ENCODE assay signal across 8 cellular contexts in genomic region chr6:43771210-43771857, GRCh38. TPM values are rescaled to one million over a fixed set of nuclear protein-coding genes. Genes with fewer than 3 reads are reported as not detected.
DNase-seq lines count a peak whose midpoint lies in the region; ATAC-seq and TF ChIP-seq lines count a peak whose summit lies in the region.

No MANE protein-coding gene starts in this region.

- peak overlapping the region; percentile 50; the same call in 1 of the 2 replicates for H3K23ac ChIP-seq in IMR-90 (ENCODE audit: low read depth, low read length)

- in situ Hi-C loops in IMR-90 (cut with MboI; ENCODE audit: low sequenced_read_pairs), result loop anchor here (5.0 kb wide), 1 partner anchor 301 kb away; no protein-coding TSS in a partner anchor
- in situ Hi-C loops in brain microvascular endothelial cell (cut with HindIII; ENCODE audit: low pct_ligation_motif_present, low sequenced_read_pairs), result no loop called here

- H3K36me3 ChIP-seq in IMR-90 (ENCODE audit: control insufficient read depth, insufficient read depth, low read length), result peaks cover 32% of the 10 kb centered on the region
- peaks cover 3% of the 10 kb centered on the region for H3K36me3 ChIP-seq in brain microvascular endothelial cell (replicated peaks)
- no peaks in the 10 kb centered on the region for H3K36me3 ChIP-seq in smooth muscle cell (ENCODE audit: low read depth)

- TF ChIP-seq POLR2A in IMR-90 (IDR thresholded peaks at IDR 0.05; ENCODE audit: low read depth, low read length), result peak; percentile 45; the same call in 1 of the 2 replicates

- H3K27ac ChIP-seq in IMR-90 (ENCODE audit: insufficient read depth, low read length), result peak overlapping the region; percentile 92
- peak overlapping the region; percentile 81 for H3K27ac ChIP-seq in brain microvascular endothelial cell
- peak overlapping the region; percentile 85 for H3K27ac ChIP-seq in smooth muscle cell (ENCODE audit: low read depth)

- 0% methylated on average over 31 of the region's 66 CpGs; no CpG with 5 or more reads in 1 of the 2 experiments for WGBS in IMR-90 (ENCODE audit: extremely low coverage in 2 of 2, insufficient read length in 1 of 2), 2 experiments
- WGBS in smooth muscle cell (ENCODE audit: low lambda C conversion rate), result under 1% methylated on average over 30 of the region's 66 CpGs

- H3K79me2 ChIP-seq in smooth muscle cell (ENCODE audit: low read depth), result peaks cover 63% of the 10 kb centered on the region

- H3K79me1 ChIP-seq in IMR-90 (ENCODE audit: low read depth in 1 of 2, low read length in 2 of 2), result peaks cover 5 to 52% of the 10 kb centered on the region in 2 experiments

- H3K18ac ChIP-seq in IMR-90 (ENCODE audit: low read depth, low read length), result peak overlapping the region; percentile 60; the same call in 1 of the 2 replicates

- dilution Hi-C loops in IMR-90 (cut with HindIII; ENCODE audit: low sequenced_read_pairs, unreplicated experiment), result no loop called here

- DNase-seq in IMR-90 (peak; percentile 45), UCSD-AML1 (lab: John Stamatoyannopoulos, UW; ENCODE audit: unreplicated experiment) (peak; percentile 61), brain microvascular endothelial cell (peak; percentile 43), iPS-NIHi7 (ENCODE audit: extremely low spot score) (peak; percentile 43), smooth muscle cell (lab: John Stamatoyannopoulos, UW; ENCODE audit: unreplicated experiment) (no peak)

- peak overlapping the region; percentile 76 for H4K91ac ChIP-seq in IMR-90 (ENCODE audit: insufficient read depth, low read depth, low read length)

- CTCF ChIA-PET in IMR-90 (lab: Yijun Ruan, JAX), result interaction anchor here (1.6 to 2.8 kb wide), 2 partner anchors 240 to 308 kb away, joined by 4 to 15 read pairs; no protein-coding TSS in a partner anchor

- BruUV-seq in IMR-90 (replicated peaks; lab: Mats Ljungman, UMichigan), result no TSS peak

- peak overlapping the region; percentile 76 for H3K4ac ChIP-seq in IMR-90 (ENCODE audit: low read depth, low read length)

- H3K4me3 ChIP-seq in GM08714 (ENCODE audit: low read length) (peak overlapping the region; percentile 79), IMR-90 (ENCODE audit: insufficient read depth, low read depth, low read length) (peak overlapping the region; percentile 94), brain microvascular endothelial cell (ENCODE audit: low read depth, low read length) (peak overlapping the region; percentile 97), smooth muscle cell (peak overlapping the region; percentile 89)

- POLR2A ChIA-PET in IMR-90 (lab: Charles Lee; ENCODE audit: unreplicated experiment), result no interaction called here

- TF ChIP-seq RAD21 in IMR-90 (IDR thresholded peaks at IDR 0.05; ENCODE audit: low read length), result no peak

- TF ChIP-seq CTCF in IMR-90 (conservative IDR thresholded peaks at IDR 0.05; ENCODE audit: low read depth, low read length) (no peak), brain microvascular endothelial cell (IDR thresholded peaks at IDR 0.05; ENCODE audit: low read depth, low read length, missing control alignments) (no peak), smooth muscle cell (IDR thresholded peaks at IDR 0.05; ENCODE audit: borderline replicate concordance, insufficient read depth, poor library complexity, severe bottlenecking) (no peak)

- H3K9me3 ChIP-seq in IMR-90 (ENCODE audit: control insufficient read depth, insufficient read depth, low read length) (no peaks in the 10 kb centered on the region), smooth muscle cell (replicated peaks; ENCODE audit: low read depth) (no peaks in the 10 kb centered on the region)

- no peak overlapping the region for H2BK20ac ChIP-seq in IMR-90 (ENCODE audit: low read depth, low read length)

- peak overlapping the region; percentile 64 to 87; a peak in 3 of 4 replicates for H4K8ac ChIP-seq in IMR-90 (ENCODE audit: low read depth in 2 of 2, low read length in 2 of 2)

- H2BK15ac ChIP-seq in IMR-90 (ENCODE audit: low read depth, low read length), result no peak overlapping the region; the same call in 2 of the 3 replicates

- H3K9me1 ChIP-seq in IMR-90 (ENCODE audit: insufficient read depth, low read length), result peaks cover 14% of the 10 kb centered on the region

- H3K4me1 ChIP-seq in IMR-90 (ENCODE audit: control insufficient read depth, insufficient read depth, low read length) (peaks cover 35% of the 10 kb centered on the region), smooth muscle cell (ENCODE audit: low read depth) (peaks cover 24% of the 10 kb centered on the region)

- peak; percentile 21 for ATAC-seq in IMR-90 (ENCODE audit: low read depth)
- ATAC-seq in GM21576 (IDR thresholded peaks at IDR 0.05; ENCODE audit: unreplicated experiment), result no peak
- ATAC-seq in HG03521 (IDR thresholded peaks at IDR 0.05; ENCODE audit: unreplicated experiment), result no peak

- peak overlapping the region; percentile 57 for H2AK5ac ChIP-seq in IMR-90 (ENCODE audit: low read depth, low read length)

- peak overlapping the region; percentile 88 for H2AFZ ChIP-seq in IMR-90 (replicated peaks; ENCODE audit: low read length, poor library complexity)
- H2AFZ ChIP-seq in smooth muscle cell (ENCODE audit: low read depth), result peak overlapping the region; percentile 24

- peak overlapping the region; percentile 73 for H3K14ac ChIP-seq in IMR-90 (replicated peaks; ENCODE audit: low read depth, low read length)

- peak overlapping the region; percentile 47; the same call in 1 of the 2 replicates for H2BK120ac ChIP-seq in IMR-90 (ENCODE audit: low read depth, low read length)

- H3F3A ChIP-seq in smooth muscle cell (ENCODE audit: low read depth), result peaks cover 15% of the 10 kb centered on the region

- peak overlapping the region; percentile 83 for H2BK5ac ChIP-seq in IMR-90 (ENCODE audit: low read depth, low read length, poor library complexity, severe bottlenecking)

- intact Hi-C loops in IMR-90 (cut with micrococcal nuclease), result loop anchor here (2.0 to 5.0 kb wide), 3 partner anchors 67 to 144 kb away; partner anchors contain the start of genes GTPBP2 and MRPS18A

- peaks cover 66% of the 10 kb centered on the region for H4K20me1 ChIP-seq in IMR-90 (ENCODE audit: insufficient read depth, low read length)
- peaks cover 63% of the 10 kb centered on the region for H4K20me1 ChIP-seq in smooth muscle cell (ENCODE audit: low read depth)

- H4K5ac ChIP-seq in IMR-90 (ENCODE audit: low read depth, low read length), result peak overlapping the region; percentile 45

- H3K9ac ChIP-seq in IMR-90 (ENCODE audit: low read depth, low read length), result peak overlapping the region; percentile 97
- peak overlapping the region; percentile 95 for H3K9ac ChIP-seq in smooth muscle cell (ENCODE audit: low read depth)

- peak overlapping the region; percentile 62; the same call in 1 of the 2 replicates for H3K56ac ChIP-seq in IMR-90 (ENCODE audit: extremely low read depth, insufficient read depth, low read length)

- H3K4me2 ChIP-seq in IMR-90 (ENCODE audit: low read depth, low read length) (0 out of 2 replicates have a peak overlapping the region, but pooled peaks have one; percentile 10), smooth muscle cell (peak overlapping the region; percentile 96)

- H2AK9ac ChIP-seq in IMR-90 (replicated peaks; ENCODE audit: low read depth, low read length, poor library complexity), result peak overlapping the region; percentile 95

- H3K27me3 ChIP-seq in IMR-90 (ENCODE audit: control insufficient read depth, insufficient read depth, low read length), result no peaks in the 10 kb centered on the region
- no peaks in the 10 kb centered on the region for H3K27me3 ChIP-seq in brain microvascular endothelial cell (replicated peaks)
- no peaks in the 10 kb centered on the region for H3K27me3 ChIP-seq in smooth muscle cell (ENCODE audit: low read depth)

TF ChIP-seq in IMR-90, 13 proteins besides CTCF, POLR2A, EP300 and RAD21:
- peak; percentile 73; the same call in 1 of the 2 replicates for TF ChIP-seq MAZ (IDR thresholded peaks at IDR 0.05; ENCODE audit: borderline replicate concordance, low read depth, low read length)
- TF ChIP-seq CHD1 (IDR thresholded peaks at IDR 0.05; ENCODE audit: low read depth, low read length), result 0 out of 2 replicates have a peak, but pooled peaks have one; percentile 80
- no peak for TF ChIP-seq FOS (IDR thresholded peaks at IDR 0.05; ENCODE audit: low read depth, low read length)

RNA-seq across cellular contexts. Expression of gene VEGFA, which starts 1.3 kb away (rescaled TPM):
- total RNA-seq in IMR-90 (2012; rRNA removed) (156 and 190 TPM in 2 replicates), smooth muscle cell (120 and 136 TPM in 2 replicates)
- polyA plus RNA-seq in IMR-90 (2012; rRNA removed) (211 and 234 TPM in 2 replicates), smooth muscle cell (116 and 143 TPM in 2 replicates)
- 69.3 and 213 TPM in 2 replicates for polyA plus RNA-seq in IMR-90 (2012; cell fraction: cytosol; rRNA removed)
- 853 and 1,420 TPM in 2 replicates for polyA plus RNA-seq in IMR-90 (2012; cell fraction: nucleus; rRNA removed; ENCODE audit: low replicate concordance)
